13 cellular contexts compared by ENCODE assay signal in the genomic region with DNA sequence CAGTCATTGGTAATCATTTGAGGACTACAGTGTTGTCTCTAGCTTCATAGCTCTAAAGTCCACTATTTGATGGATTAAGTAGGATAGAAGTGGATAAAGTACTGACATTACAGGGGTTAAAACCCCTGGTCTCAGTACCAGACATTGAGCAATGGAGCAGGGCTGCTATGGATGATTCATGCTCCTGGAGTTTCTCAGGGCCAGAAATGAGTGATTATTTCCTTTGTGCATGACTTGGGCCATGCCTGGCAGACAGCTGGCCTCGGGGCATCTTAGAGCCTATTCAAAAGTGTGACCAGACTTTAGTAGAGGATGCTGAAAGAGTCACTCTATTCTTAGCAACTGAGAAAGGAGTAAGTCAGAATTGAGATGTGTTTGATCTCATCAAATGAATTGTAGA.
DNase-seq lines count a peak whose midpoint lies in the region; ATAC-seq, FAIRE-seq and TF ChIP-seq lines count a peak whose summit lies in the region.
"Had no signal": no experiment of that assay in that cellular context is flagged by ENCODE, and none has a peak within 500 bp of the region (broad histone marks: within the 10 kb centered on the region; RNA-seq: fewer than 3 reads in every experiment).

No MANE protein-coding gene starts in this region.

- no peak overlapping the region for H3K4me3 Mint-ChIP-seq in activated naive CD8-positive, alpha-beta T cell treated with anti-CD3 and anti-CD28 coated beads, Interleukin-2, amount 50 U/mL, for 24 hours
- H3K4me3 Mint-ChIP-seq in activated naive CD8-positive, alpha-beta T cell treated with anti-CD3 and anti-CD28 coated beads for 36 hours = no peak overlapping the region
- H3K4me3 Mint-ChIP-seq: B cell; memory B cell; T-helper 2 cell treated with Interferon-gamma antibody and Interleukin-4, amounts not matched to agents 5 μg/mL and 100 μg/mL, for 36 hours had no signal

- H3K27me3 ChIP-seq in small intestine (ENCODE audit: control insufficient read depth in 2 of 2, insufficient read depth in 2 of 2, low read length in 2 of 2) = no peaks in the 10 kb centered on the region

- H3K36me3 ChIP-seq in small intestine (ENCODE audit: control insufficient read depth in 2 of 2, insufficient read depth in 2 of 2, low read length in 2 of 2) = no peaks in the 10 kb centered on the region

- H3K27ac ChIP-seq in small intestine (ENCODE audit: low read depth in 1 of 2, low read length in 1 of 2) = no peak overlapping the region

- H3K4me3 ChIP-seq in fibroblast of pulmonary artery (replicated peaks; ENCODE audit: low read depth, low read length) (no peak overlapping the region), small intestine (ENCODE audit: low read depth in 1 of 2, low read length in 2 of 2) (no peak overlapping the region)

- peaks cover 4% of the 10 kb centered on the region for H3K27me3 Mint-ChIP-seq in activated naive CD8-positive, alpha-beta T cell treated with anti-CD3 and anti-CD28 coated beads, Interleukin-2, amount 50 U/mL, for 24 hours
- H3K27me3 Mint-ChIP-seq in activated naive CD8-positive, alpha-beta T cell treated with anti-CD3 and anti-CD28 coated beads for 36 hours = no peaks in the 10 kb centered on the region
- H3K27me3 Mint-ChIP-seq: B cell, memory B cell had no signal

- H3K9me3 Mint-ChIP-seq in activated naive CD8-positive, alpha-beta T cell treated with anti-CD3 and anti-CD28 coated beads, Interleukin-2, amount 50 U/mL, for 24 hours = peaks cover 17% of the 10 kb centered on the region
- peaks cover 6% of the 10 kb centered on the region for H3K9me3 Mint-ChIP-seq in activated naive CD8-positive, alpha-beta T cell treated with anti-CD3 and anti-CD28 coated beads for 36 hours
- H3K9me3 Mint-ChIP-seq: T-helper 2 cell treated with Interferon-gamma antibody and Interleukin-4, amounts not matched to agents 5 μg/mL and 100 μg/mL, for 36 hours had no signal

- intact Hi-C loops in Right ventricle myocardium inferior (cut with DNase I) = no loop called here

- DNase-seq in activated naive CD8-positive, alpha-beta T cell treated with anti-CD3 and anti-CD28 coated beads, Interleukin-2, amount 50 U/mL, for 24 hours = no peak
- DNase-seq in activated naive CD8-positive, alpha-beta T cell treated with anti-CD3 and anti-CD28 coated beads for 36 hours = no peak
- peak; percentile 90 for DNase-seq in fibroblast of pulmonary artery (ENCODE audit: low read depth)
- DNase-seq in stromal cell of bone marrow (ENCODE audit: low read depth) = peak; percentile 81
- DNase-seq in Right ventricle myocardium inferior (ENCODE audit: missing footprints) = no peak
- no peak for DNase-seq in small intestine
- DNase-seq: activated CD8-positive, alpha-beta memory T cell treated with anti-CD3 and anti-CD28 coated beads, Interleukin-2, amount 50 U/mL, for 48 hours had no signal

- no peaks in the 10 kb centered on the region for H3K36me3 Mint-ChIP-seq in activated naive CD8-positive, alpha-beta T cell treated with anti-CD3 and anti-CD28 coated beads, Interleukin-2, amount 50 U/mL, for 24 hours (ENCODE audit: low read depth)
- no peaks in the 10 kb centered on the region for H3K36me3 Mint-ChIP-seq in activated naive CD8-positive, alpha-beta T cell treated with anti-CD3 and anti-CD28 coated beads for 36 hours
- H3K36me3 Mint-ChIP-seq: memory B cell had no signal

- peak; percentile 36 for ATAC-seq in activated naive CD8-positive, alpha-beta T cell treated with anti-CD3 and anti-CD28 coated beads, Interleukin-2, amount 50 U/mL, for 24 hours
- ATAC-seq in SK-N-SH treated with all-trans-retinoic acid at 6 μM for 48 hours = peak; percentile 88
- no peak for ATAC-seq in Right ventricle myocardium inferior
- ATAC-seq in HG03108 (IDR thresholded peaks at IDR 0.05; ENCODE audit: unreplicated experiment) = no peak
- ATAC-seq: HCT116 had no signal

- H3K27ac Mint-ChIP-seq in activated naive CD8-positive, alpha-beta T cell treated with anti-CD3 and anti-CD28 coated beads, Interleukin-2, amount 50 U/mL, for 24 hours = no peak overlapping the region
- no peak overlapping the region for H3K27ac Mint-ChIP-seq in activated naive CD8-positive, alpha-beta T cell treated with anti-CD3 and anti-CD28 coated beads for 36 hours
- H3K27ac Mint-ChIP-seq: B cell; memory B cell; T-helper 2 cell treated with Interferon-gamma antibody and Interleukin-4, amounts not matched to agents 5 μg/mL and 100 μg/mL, for 36 hours had no signal

- H3K4me1 Mint-ChIP-seq in activated naive CD8-positive, alpha-beta T cell treated with anti-CD3 and anti-CD28 coated beads, Interleukin-2, amount 50 U/mL, for 24 hours = peaks cover 7% of the 10 kb centered on the region
- H3K4me1 Mint-ChIP-seq in activated naive CD8-positive, alpha-beta T cell treated with anti-CD3 and anti-CD28 coated beads for 36 hours = peaks cover 3% of the 10 kb centered on the region
- H3K4me1 Mint-ChIP-seq: B cell, memory B cell had no signal

- no peak for FAIRE-seq in small intestine (lab: Jason Lieb, UNC)

- H3K4me1 ChIP-seq in small intestine (ENCODE audit: control insufficient read depth in 2 of 2, insufficient read depth in 1 of 2, low read depth in 1 of 2, low read length in 1 of 2) = no peaks in the 10 kb centered on the region

- WGBS in small intestine, 3 donors = 35 to 54% (median 38%) methylated on average over 1 of the region's 1 CpG

- H3K9me3 ChIP-seq in small intestine (ENCODE audit: control insufficient read depth, low read depth) = no peaks in the 10 kb centered on the region

- no peak for TF ChIP-seq CTCF in fibroblast of pulmonary artery (IDR thresholded peaks at IDR 0.05; ENCODE audit: low read length, missing control alignments)

TF ChIP-seq in SK-N-SH treated with all-trans-retinoic acid at 6 μM for 48 hours, 23 proteins besides CTCF, POLR2A, EP300 and RAD21:
- TF ChIP-seq GLIS3 (CRISPR knock-in tag; IDR thresholded peaks at IDR 0.05) (no peak), ISL1 (CRISPR knock-in tag; IDR thresholded peaks at IDR 0.05) (peak; percentile 43)

Comparison
In these comparisons a context has a peak if more than half of its experiments do, and no peak if none do; other contexts are left out.
1. ATAC-seq: peak in activated naive CD8-positive, alpha-beta T cell treated with anti-CD3 and anti-CD28 coated beads, Interleukin-2, amount 50 U/mL, for 24 hours (single experiment) and SK-N-SH treated with all-trans-retinoic acid at 6 μM for 48 hours (single experiment); none in Right ventricle myocardium inferior (single experiment) and HG03108 (single experiment).
2. DNase-seq: peak in fibroblast of pulmonary artery (single experiment) and stromal cell of bone marrow (single experiment); none in activated naive CD8-positive, alpha-beta T cell treated with anti-CD3 and anti-CD28 coated beads, Interleukin-2, amount 50 U/mL, for 24 hours (single experiment), activated naive CD8-positive, alpha-beta T cell treated with anti-CD3 and anti-CD28 coated beads for 36 hours (single experiment), Right ventricle myocardium inferior (single experiment) and small intestine (single experiment).